19 cellular contexts compared by ENCODE assay signal in genomic region chr4:3276961-3277360, GRCh38. TPM values are rescaled to one million over a fixed set of nuclear protein-coding genes. Genes with fewer than 3 reads are reported as not detected.
DNase-seq lines count a peak whose midpoint lies in the region; ATAC-seq, FAIRE-seq and TF ChIP-seq lines count a peak whose summit lies in the region.
"Had no signal": no experiment of that assay in that cellular context is flagged by ENCODE, and none has a peak within 500 bp of the region (broad histone marks: within the 10 kb centered on the region; RNA-seq: fewer than 3 reads in every experiment).

No MANE protein-coding gene starts in this region.

- DNase-seq in left ventricle myocardium superior = no peak
- no peak for DNase-seq in left ventricle myocardium inferior
- peak; percentile 41 for DNase-seq in brain microvascular endothelial cell
- peak; percentile 40 for DNase-seq in middle frontal gyrus (ENCODE audit: extremely low spot score, low spot score)
- DNase-seq in stimulated activated naive CD4-positive, alpha-beta T cell treated with Interleukin-2 at 50 U/mL for 16 hours (lab: John Stamatoyannopoulos, UW) = no peak
- DNase-seq in GM12892 (ENCODE audit: insufficient read length) = no peak
- DNase-seq in RCC 7860 (ENCODE audit: low spot score) = no peak
- no peak for DNase-seq in prostate gland (ENCODE audit: low spot score)
- DNase-seq: activated T-cell treated with anti-CD3 and anti-CD28 coated beads, Interleukin-2, amount 50 U/mL, for 72 hours; aorta; endodermal cell; heart left ventricle; KBM-7; naive thymus-derived CD8-positive, alpha-beta T cell; NCI-H146; NCI-H526 treated with DMSO at 0.1 percent for 48 hours; small intestine; T-helper 1 cell had no signal

- FAIRE-seq in GM12892 (lab: Jason Lieb, UNC) = no peak
- no peak for FAIRE-seq in RCC 7860 (lab: Jason Lieb, UNC)
- FAIRE-seq: small intestine had no signal

- peak; percentile 18 for ATAC-seq in left ventricle myocardium superior
- ATAC-seq: activated T-cell treated with anti-CD3 and anti-CD28 coated beads, Interleukin-2, amount 50 U/mL, for 72 hours; heart left ventricle; naive thymus-derived CD8-positive, alpha-beta T cell had no signal

- H3K27ac ChIP-seq in left ventricle myocardium inferior (replicated peaks) (no peak overlapping the region), brain microvascular endothelial cell (no peak overlapping the region), prostate gland (no peak overlapping the region)
- H3K27ac ChIP-seq: heart left ventricle, Peyer's patch had no signal

- no peak overlapping the region for H3K4me3 ChIP-seq in left ventricle myocardium inferior
- H3K4me3 ChIP-seq in brain microvascular endothelial cell (ENCODE audit: low read depth, low read length) = no peak overlapping the region
- no peak overlapping the region for H3K4me3 ChIP-seq in prostate gland
- H3K4me3 ChIP-seq: Peyer's patch had no signal

- H3K4me1 ChIP-seq in left ventricle myocardium inferior = no peaks in the 10 kb centered on the region
- no peaks in the 10 kb centered on the region for H3K4me1 ChIP-seq in prostate gland (replicated peaks)
- H3K4me1 ChIP-seq: heart left ventricle, Peyer's patch had no signal

- intact Hi-C loops in left ventricle myocardium superior (cut with micrococcal nuclease) (no loop called here), left ventricle myocardium inferior (cut with micrococcal nuclease) (no loop called here), prostate gland (cut with DNase I) (no loop called here)

- H3K9me3 ChIP-seq in left ventricle myocardium inferior (replicated peaks) = peaks cover 20% of the 10 kb centered on the region
- no peaks in the 10 kb centered on the region for H3K9me3 ChIP-seq in prostate gland
- H3K9me3 ChIP-seq: Peyer's patch had no signal

- no peak for TF ChIP-seq POLR2A in GM12892 (IDR thresholded peaks at IDR 0.05; ENCODE audit: low read depth, low read length)
- TF ChIP-seq POLR2A in prostate gland (IDR thresholded peaks at IDR 0.05) = no peak

- no peak for TF ChIP-seq CTCF in left ventricle myocardium inferior (IDR thresholded peaks at IDR 0.05; ENCODE audit: borderline replicate concordance)
- TF ChIP-seq CTCF in brain microvascular endothelial cell (IDR thresholded peaks at IDR 0.05; ENCODE audit: low read depth, low read length, missing control alignments) = no peak
- TF ChIP-seq CTCF in prostate gland (IDR thresholded peaks at IDR 0.05) = no peak

- in situ Hi-C loops in brain microvascular endothelial cell (cut with HindIII; ENCODE audit: low pct_ligation_motif_present, low sequenced_read_pairs) = no loop called here

- H3K27me3 ChIP-seq in left ventricle myocardium inferior (ENCODE audit: low read depth) = no peaks in the 10 kb centered on the region
- H3K27me3 ChIP-seq in brain microvascular endothelial cell (replicated peaks) = no peaks in the 10 kb centered on the region
- no peaks in the 10 kb centered on the region for H3K27me3 ChIP-seq in prostate gland (replicated peaks; ENCODE audit: insufficient read depth)
- H3K27me3 ChIP-seq: heart left ventricle, Peyer's patch had no signal

- 72% methylated on average over 9 of the region's 9 CpGs for WGBS in prostate gland

- H3K36me3 ChIP-seq in left ventricle myocardium inferior (no peaks in the 10 kb centered on the region), brain microvascular endothelial cell (replicated peaks) (no peaks in the 10 kb centered on the region), prostate gland (no peaks in the 10 kb centered on the region)
- H3K36me3 ChIP-seq: heart left ventricle, Peyer's patch had no signal

RNA-seq across cellular contexts. Expression of gene RGS12, which starts 15.9 kb away (rescaled TPM):
- 14.6 TPM for total RNA-seq in left ventricle myocardium superior
- 13.4 TPM for total RNA-seq in left ventricle myocardium inferior
- 1.3 TPM for polyA plus RNA-seq in GM12892 (2012; ENCODE audit: missing spikeins)
- total RNA-seq in prostate gland = 10 to 100 TPM; 33.7 to 36.5 TPM

RNA-seq across cellular contexts. Expression of gene MSANTD1, which starts 28.0 kb away (rescaled TPM):
- 0.45 TPM for total RNA-seq in left ventricle myocardium superior
- total RNA-seq in left ventricle myocardium inferior = 0.44 TPM
- polyA plus RNA-seq in GM12892 (2012; ENCODE audit: missing spikeins) = 0.40 TPM
- 1 to 10 TPM; 1.2 to 4.4 TPM for total RNA-seq in prostate gland

Comparison
In these comparisons a context has a peak if more than half of its experiments do, and no peak if none do; other contexts are left out.
1. DNase-seq: peak in brain microvascular endothelial cell (single experiment) and middle frontal gyrus (single experiment); none in left ventricle myocardium superior (single experiment), left ventricle myocardium inferior (single experiment), stimulated activated naive CD4-positive, alpha-beta T cell treated with Interleukin-2 at 50 U/mL for 16 hours (single experiment), GM12892 (single experiment), RCC 7860 (single experiment) and prostate gland (single experiment).